2 cellular contexts compared by ENCODE assay signal in genomic region chrX:19874391-19875050, GRCh38.
TF ChIP-seq lines count a peak whose summit lies in the region.

No MANE protein-coding gene starts in this region.

TF ChIP-seq in GM12891, 5 proteins besides CTCF, POLR2A, EP300 and RAD21 (continued from another document):
- TF ChIP-seq SPI1 (IDR thresholded peaks at IDR 0.05; ENCODE audit: low read depth, low read length): peak; percentile 76

TF ChIP-seq in GM12878, 131 proteins besides CTCF, POLR2A, EP300 and RAD21:
- peak; percentile 48; the same call in 1 of the 2 replicates for TF ChIP-seq EED (IDR thresholded peaks at IDR 0.05; ENCODE audit: low read depth)
- peak; percentile 59; the same call in 1 of the 2 replicates for TF ChIP-seq SPI1 (IDR thresholded peaks at IDR 0.05; ENCODE audit: borderline replicate concordance, insufficient read depth, low read depth, low read length)
- no peak for TF ChIP-seq SMAD5 (IDR thresholded peaks at IDR 0.05; ENCODE audit: low read depth)
- TF ChIP-seq ETV6 (conservative IDR thresholded peaks at IDR 0.05 in 1 of 2, IDR thresholded peaks at IDR 0.05 in 1 of 2; ENCODE audit: borderline replicate concordance in 1 of 2, low read depth in 1 of 2): 0 out of 4 replicates have a peak, but pooled peaks of 1 of the 2 experiments have one; percentile 46
- no peak for TF ChIP-seq HDAC2 (IDR thresholded peaks at IDR 0.05)
- TF ChIP-seq SIN3A (IDR thresholded peaks at IDR 0.05; ENCODE audit: low read depth, low read length): no peak
- TF ChIP-seq CEBPB (IDR thresholded peaks at IDR 0.05; ENCODE audit: borderline replicate concordance in 1 of 2, low read depth in 2 of 2, low read length in 2 of 2): no peak
- peak; percentile 73; the same call in 1 of the 2 replicates for TF ChIP-seq MLLT1 (IDR thresholded peaks at IDR 0.05)
- no peak for TF ChIP-seq ZNF622 (IDR thresholded peaks at IDR 0.05)
- no peak for TF ChIP-seq STAT3 (IDR thresholded peaks at IDR 0.05; ENCODE audit: low read depth, low read length)
- peak; percentile 53 for TF ChIP-seq MTA2 (IDR thresholded peaks at IDR 0.05; ENCODE audit: low read depth)
- no peak for TF ChIP-seq CUX1 (IDR thresholded peaks at IDR 0.05; ENCODE audit: insufficient replicate concordance, low read depth, low read length)
- no peak for TF ChIP-seq NFIC (IDR thresholded peaks at IDR 0.05; ENCODE audit: low read depth, low read length)
- no peak for TF ChIP-seq SMARCA5 (IDR thresholded peaks at IDR 0.05)
- TF ChIP-seq JUND (IDR thresholded peaks at IDR 0.05; ENCODE audit: low read depth, low read length): no peak
- peak; percentile 43; the same call in 1 of the 2 replicates for TF ChIP-seq RELB (IDR thresholded peaks at IDR 0.05; ENCODE audit: low read depth)
- TF ChIP-seq E2F4 (IDR thresholded peaks at IDR 0.05; ENCODE audit: low read depth, low read length): no peak
- no peak for TF ChIP-seq LARP7 (IDR thresholded peaks at IDR 0.05)
- no peak for TF ChIP-seq ZBED1 (IDR thresholded peaks at IDR 0.05; ENCODE audit: borderline replicate concordance)
- no peak for TF ChIP-seq SRF (IDR thresholded peaks at IDR 0.05; ENCODE audit: low read depth in 2 of 2, low read length in 2 of 2)
- peak; percentile 23 for TF ChIP-seq POLR2AphosphoS5 (IDR thresholded peaks at IDR 0.05; ENCODE audit: low read length)
- no peak for TF ChIP-seq ATF2 (IDR thresholded peaks at IDR 0.05; ENCODE audit: low read length)
- TF ChIP-seq HDGF (IDR thresholded peaks at IDR 0.05): peak; percentile 91
- no peak for TF ChIP-seq ZZZ3 (IDR thresholded peaks at IDR 0.05; ENCODE audit: control insufficient read depth, insufficient read length, low read depth)
- TF ChIP-seq PML (IDR thresholded peaks at IDR 0.05; ENCODE audit: low read length): no peak
- TF ChIP-seq IKZF2 (IDR thresholded peaks at IDR 0.05): peak; percentile 76 to 77; a peak in 3 of 4 replicates
- no peak for TF ChIP-seq ASH2L (IDR thresholded peaks at IDR 0.05; ENCODE audit: borderline replicate concordance, low read depth)
- TF ChIP-seq SREBF2 (IDR thresholded peaks at IDR 0.05; ENCODE audit: low read length): no peak
- no peak for TF ChIP-seq TARDBP (IDR thresholded peaks at IDR 0.05; ENCODE audit: borderline replicate concordance)
- TF ChIP-seq BMI1 (IDR thresholded peaks at IDR 0.05; ENCODE audit: borderline replicate concordance): no peak
- TF ChIP-seq NBN (IDR thresholded peaks at IDR 0.05): 0 out of 2 replicates have a peak, but pooled peaks have one; percentile 54
TF ChIP-seq in GM12878: peak in this region for 10.
